In the genomic region with DNA sequence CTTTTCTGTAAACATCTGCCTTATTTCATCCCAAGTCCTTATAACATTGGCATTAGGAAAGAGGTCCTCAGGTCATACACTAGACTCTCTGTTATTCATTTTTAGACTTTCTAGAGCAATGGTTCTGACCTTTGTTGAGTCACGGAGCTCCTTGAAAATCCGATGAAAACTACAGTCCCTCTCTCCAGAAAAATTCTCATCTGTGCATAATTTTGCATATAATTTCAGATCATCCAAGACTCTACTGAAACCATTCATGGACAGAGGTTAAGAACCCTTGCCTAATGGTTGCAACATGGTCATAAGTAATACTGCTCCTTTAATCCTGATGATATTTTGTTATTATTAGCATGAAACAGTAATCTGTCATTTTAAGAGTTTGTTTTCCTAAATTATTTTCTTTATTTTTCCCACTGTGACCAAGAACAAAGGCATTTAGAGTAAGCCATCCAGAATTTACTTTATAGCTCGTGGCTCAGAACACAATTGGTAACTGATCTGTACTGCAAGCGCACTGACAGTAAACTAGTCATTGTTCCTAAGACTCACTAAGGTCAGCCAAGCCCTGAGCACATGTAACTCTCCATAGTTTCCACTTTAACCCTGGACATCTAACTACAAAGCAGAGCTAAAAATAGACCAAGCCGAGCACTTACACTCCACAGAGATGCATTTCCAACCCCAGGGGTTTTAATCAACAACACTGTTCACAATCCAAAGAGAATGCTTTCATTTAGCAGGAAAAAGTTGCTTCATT, we compare ENCODE assay signal across 11 cellular contexts. TPM values are rescaled to one million over a fixed set of nuclear protein-coding genes. Genes with fewer than 3 reads are reported as not detected.
DNase-seq lines count a peak whose midpoint lies in the region; ATAC-seq, FAIRE-seq and TF ChIP-seq lines count a peak whose summit lies in the region.
"Had no signal": no experiment of that assay in that cellular context is flagged by ENCODE, and none has a peak within 500 bp of the region (broad histone marks: within the 10 kb centered on the region; RNA-seq: fewer than 3 reads in every experiment).

No MANE protein-coding gene starts in this region.

- peak overlapping the region; percentile 40 for H3K4me2 ChIP-seq in A549

- peaks cover 38% of the 10 kb centered on the region for H3K4me1 ChIP-seq in A549

- POLR2A ChIA-PET in A549 (lab: Yijun Ruan, JAX): no interaction called here

- DNase-seq in A549 (ENCODE audit: low read depth in 1 of 2, low spot score in 1 of 2): no peak
- DNase-seq in NCI-H345 (lab: John Stamatoyannopoulos, UW): peak; percentile 50
- peak; percentile 13 for DNase-seq in fibroblast of pulmonary artery (ENCODE audit: low read depth)
- peak; percentile 57 for DNase-seq in mucosa of gallbladder (ENCODE audit: low spot score)
- no peak for DNase-seq in GM19240 (ENCODE audit: insufficient read length, low spot score)
- DNase-seq in NCI-H2029 (lab: John Stamatoyannopoulos, UW): no peak
- DNase-seq: stimulated activated naive B cell treated with anti-CD40 and anti-IgM and Interleukin-4, amounts not matched to agents 10 μg/mL and 1 μg/mL and 100 μg/mL, for 72 hours had no signal

- WGBS in A549 (ENCODE audit: missing lambda C conversion rate): 50% methylated on average over 5 of the region's 5 CpGs

- no peak for TF ChIP-seq EP300 in A549 (IDR thresholded peaks at IDR 0.05)

- ATAC-seq in A549 (no peak), GM21360 (IDR thresholded peaks at IDR 0.05; ENCODE audit: unreplicated experiment) (no peak), HG03280 (IDR thresholded peaks at IDR 0.05; ENCODE audit: unreplicated experiment) (no peak)
- ATAC-seq: stimulated activated naive B cell treated with anti-CD40 and anti-IgM and Interleukin-4, amounts not matched to agents 10 μg/mL and 1 μg/mL and 100 μg/mL, for 72 hours had no signal

- H3K9me3 ChIP-seq in A549: no peaks in the 10 kb centered on the region

- CTCF ChIA-PET in A549 (lab: Yijun Ruan, JAX): interaction anchor here (1.0 to 1.7 kb wide), 2 partner anchors 60 to 83 kb away, joined by 3 to 7 read pairs; no protein-coding TSS in a partner anchor

- no peak for TF ChIP-seq RAD21 in A549 (conservative IDR thresholded peaks at IDR 0.05 in 1 of 2, IDR thresholded peaks at IDR 0.05 in 1 of 2)

- TF ChIP-seq POLR2A in A549 (IDR thresholded peaks at IDR 0.05; ENCODE audit: low read length): no peak

- H3K4me3 ChIP-seq in A549: no peak overlapping the region
- H3K4me3 ChIP-seq in fibroblast of pulmonary artery (replicated peaks; ENCODE audit: low read depth, low read length): no peak overlapping the region
- H3K4me3 ChIP-seq: skin epidermis had no signal

- FAIRE-seq in A549 (lab: Jason Lieb, UNC): no peak
- FAIRE-seq: colon had no signal

- no peak for TF ChIP-seq CTCF in A549 (IDR thresholded peaks at IDR 0.05)
- TF ChIP-seq CTCF in fibroblast of pulmonary artery (IDR thresholded peaks at IDR 0.05; ENCODE audit: low read length, missing control alignments): no peak

- H3K27ac ChIP-seq in A549: 0 out of 6 replicates have a peak overlapping the region, but pooled peaks of 1 of the 2 experiments have one; percentile 49
- H3K27ac ChIP-seq: skin epidermis had no signal

TF ChIP-seq in A549, 52 proteins besides CTCF, POLR2A, EP300 and RAD21:
- TF ChIP-seq BHLHE40 (IDR thresholded peaks at IDR 0.05; ENCODE audit: low read depth, low read length): no peak
- TF ChIP-seq FOSL2 (IDR thresholded peaks at IDR 0.05): no peak
- TF ChIP-seq FOSL2 (CRISPR knock-in tag; IDR thresholded peaks at IDR 0.05): no peak
- TF ChIP-seq ZNF302 (CRISPR knock-in tag; IDR thresholded peaks at IDR 0.05): no peak
- no peak for TF ChIP-seq NR3C1 (IDR thresholded peaks at IDR 0.05)
- TF ChIP-seq, protein P1, sequence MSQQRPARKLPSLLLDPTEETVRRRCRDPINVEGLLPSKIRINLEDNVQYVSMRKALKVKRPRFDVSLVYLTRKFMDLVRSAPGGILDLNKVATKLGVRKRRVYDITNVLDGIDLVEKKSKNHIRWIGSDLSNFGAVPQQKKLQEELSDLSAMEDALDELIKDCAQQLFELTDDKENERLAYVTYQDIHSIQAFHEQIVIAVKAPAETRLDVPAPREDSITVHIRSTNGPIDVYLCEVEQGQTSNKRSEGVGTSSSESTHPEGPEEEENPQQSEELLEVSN (IDR thresholded peaks at IDR 0.05; ENCODE audit: borderline replicate concordance, low read depth): no peak
- TF ChIP-seq, protein P2, sequence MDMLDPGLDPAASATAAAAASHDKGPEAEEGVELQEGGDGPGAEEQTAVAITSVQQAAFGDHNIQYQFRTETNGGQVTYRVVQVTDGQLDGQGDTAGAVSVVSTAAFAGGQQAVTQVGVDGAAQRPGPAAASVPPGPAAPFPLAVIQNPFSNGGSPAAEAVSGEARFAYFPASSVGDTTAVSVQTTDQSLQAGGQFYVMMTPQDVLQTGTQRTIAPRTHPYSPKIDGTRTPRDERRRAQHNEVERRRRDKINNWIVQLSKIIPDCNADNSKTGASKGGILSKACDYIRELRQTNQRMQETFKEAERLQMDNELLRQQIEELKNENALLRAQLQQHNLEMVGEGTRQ (IDR thresholded peaks at IDR 0.05): no peak
- no peak for TF ChIP-seq RCOR1 (IDR thresholded peaks at IDR 0.05; ENCODE audit: low read depth, low read length)
- no peak for TF ChIP-seq NPAS2 (CRISPR knock-in tag; IDR thresholded peaks at IDR 0.05; ENCODE audit: borderline replicate concordance)
- no peak for TF ChIP-seq HOXB13 (CRISPR knock-in tag; IDR thresholded peaks at IDR 0.05; ENCODE audit: low read depth)
- no peak for TF ChIP-seq ZC3H11A (IDR thresholded peaks at IDR 0.05)
- TF ChIP-seq PBX3 (IDR thresholded peaks at IDR 0.05): no peak
- no peak for TF ChIP-seq FOXS1 (CRISPR knock-in tag; IDR thresholded peaks at IDR 0.05)
- TF ChIP-seq CEBPB (IDR thresholded peaks at IDR 0.05): no peak
- TF ChIP-seq PHF8 (IDR thresholded peaks at IDR 0.05; ENCODE audit: borderline replicate concordance, low read depth): no peak
- TF ChIP-seq MYC (IDR thresholded peaks at IDR 0.05; ENCODE audit: borderline replicate concordance, low read length): no peak
- no peak for TF ChIP-seq RFX5 (IDR thresholded peaks at IDR 0.05)
- TF ChIP-seq, protein P3, sequence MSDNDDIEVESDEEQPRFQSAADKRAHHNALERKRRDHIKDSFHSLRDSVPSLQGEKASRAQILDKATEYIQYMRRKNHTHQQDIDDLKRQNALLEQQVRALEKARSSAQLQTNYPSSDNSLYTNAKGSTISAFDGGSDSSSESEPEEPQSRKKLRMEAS (IDR thresholded peaks at IDR 0.05): no peak
- TF ChIP-seq KDM5A (IDR thresholded peaks at IDR 0.05): no peak
- TF ChIP-seq EHMT2 (IDR thresholded peaks at IDR 0.05; ENCODE audit: low read depth): no peak
- TF ChIP-seq CHD2 (IDR thresholded peaks at IDR 0.05; ENCODE audit: low read length, partially characterized antibody): no peak

RNA-seq across cellular contexts. Expression of gene MYOM1, which starts 8.4 kb away (rescaled TPM):
- polyA plus RNA-seq in A549 (2011; rRNA removed) (0.30 and 0.36 TPM in 2 replicates), A549 (2017; fragmentation: RNase III; extraction: RNeasy Plus Mini Kit Qiagen cat#74134 plus additional on column Dnase treatment) (0.18 to 0.34 TPM (median 0.33 TPM) in 3 replicates)
- polyA plus RNA-seq in A549 (2012; cell fraction: cytosol; rRNA removed): 0.08 and 0.16 TPM in 2 replicates
- 0.10 and 0.53 TPM in 2 replicates for polyA plus RNA-seq in A549 (2012; cell fraction: nucleus; rRNA removed)
- 0.25 and 0.29 TPM in 2 replicates for polyA minus RNA-seq in A549 (2011; rRNA and poly(A)+ RNA removed)
- 138 TPM for total RNA-seq in mucosa of gallbladder

RNA-seq across cellular contexts. Expression of gene MYL12A, which starts 36.2 kb away (rescaled TPM):
- polyA plus RNA-seq in A549 (2011; rRNA removed) (446 and 510 TPM in 2 replicates), A549 (2017; fragmentation: RNase III; extraction: RNeasy Plus Mini Kit Qiagen cat#74134 plus additional on column Dnase treatment) (514 to 544 TPM (median 539 TPM) in 3 replicates)
- 183 and 195 TPM in 2 replicates for polyA plus RNA-seq in A549 (2012; cell fraction: cytosol; rRNA removed)
- polyA plus RNA-seq in A549 (2012; cell fraction: nucleus; rRNA removed): 75.7 and 105 TPM in 2 replicates
- polyA minus RNA-seq in A549 (2011; rRNA and poly(A)+ RNA removed): 165 and 202 TPM in 2 replicates
- total RNA-seq in mucosa of gallbladder: 369 TPM

RNA-seq across cellular contexts. Expression of gene MYL12B, which starts 50.5 kb away (rescaled TPM):
- polyA plus RNA-seq in A549 (2011; rRNA removed) (484 and 498 TPM in 2 replicates), A549 (2017; fragmentation: RNase III; extraction: RNeasy Plus Mini Kit Qiagen cat#74134 plus additional on column Dnase treatment) (419 to 437 TPM (median 426 TPM) in 3 replicates)
- 333 and 358 TPM in 2 replicates for polyA plus RNA-seq in A549 (2012; cell fraction: cytosol; rRNA removed)
- 118 and 127 TPM in 2 replicates for polyA plus RNA-seq in A549 (2012; cell fraction: nucleus; rRNA removed)
- 129 and 132 TPM in 2 replicates for polyA minus RNA-seq in A549 (2011; rRNA and poly(A)+ RNA removed)
- total RNA-seq in mucosa of gallbladder: 342 TPM

Comparison
In these comparisons a context has a peak if more than half of its experiments do, and no peak if none do; other contexts are left out.
1. DNase-seq: peak in NCI-H345 (single experiment), fibroblast of pulmonary artery (single experiment) and mucosa of gallbladder (single experiment); none in A549 (0 of 2), GM19240 (single experiment) and NCI-H2029 (single experiment).